Comparison of ENCODE assay signal across 8 cellular contexts in the genomic region with DNA sequence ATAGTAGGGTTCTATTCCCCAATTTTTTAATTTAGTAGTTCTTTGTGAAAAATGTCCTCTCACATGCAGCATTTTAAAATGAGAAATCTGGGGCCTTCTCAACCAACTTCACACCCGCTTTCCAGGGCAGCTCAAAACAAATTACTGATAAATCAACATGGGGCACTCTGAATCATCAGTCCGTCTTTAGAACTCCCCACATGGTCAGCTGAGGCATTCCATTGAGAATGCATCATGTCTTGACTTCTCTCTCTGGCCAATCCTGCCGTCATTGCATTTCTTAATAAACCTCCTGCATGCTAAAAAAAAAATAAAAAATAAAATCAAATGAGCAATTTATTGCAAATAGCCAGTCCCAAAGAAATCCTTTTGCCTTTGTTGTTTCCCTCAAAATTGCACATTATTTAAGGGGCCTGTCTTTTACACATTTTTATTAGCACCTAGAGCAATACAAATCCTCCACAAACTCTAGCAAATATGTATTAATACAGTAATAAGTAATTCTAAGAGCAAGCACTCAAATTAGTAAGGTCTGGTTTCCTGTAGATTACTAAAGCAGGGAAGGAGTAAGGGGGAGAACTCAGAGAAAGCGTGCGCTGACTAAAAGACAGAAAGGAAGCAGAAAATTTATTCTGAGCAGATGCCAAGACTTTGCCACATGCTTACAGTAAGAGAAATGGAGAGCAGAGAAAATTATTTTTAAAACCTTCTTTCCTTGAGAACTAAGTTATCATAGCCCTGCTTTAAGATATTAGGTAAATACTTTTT.
DNase-seq lines count a peak whose midpoint lies in the region; ATAC-seq and TF ChIP-seq lines count a peak whose summit lies in the region.
"Had no signal": no experiment of that assay in that cellular context is flagged by ENCODE, and none has a peak within 500 bp of the region (broad histone marks: within the 10 kb centered on the region; RNA-seq: fewer than 3 reads in every experiment).

No MANE protein-coding gene starts in this region.

- H3K27me3 ChIP-seq in SJCRH30 = no peaks in the 10 kb centered on the region
- no peaks in the 10 kb centered on the region for H3K27me3 ChIP-seq in Peyer's patch

- TF ChIP-seq POLR2A in Peyer's patch (IDR thresholded peaks at IDR 0.05) = no peak

- no peaks in the 10 kb centered on the region for H3K9me3 ChIP-seq in SJCRH30 (replicated peaks)
- no peaks in the 10 kb centered on the region for H3K9me3 ChIP-seq in Peyer's patch

- peak; percentile 12 to 21 for DNase-seq in SJCRH30
- DNase-seq in fibroblast of villous mesenchyme (ENCODE audit: low read depth) = peak; percentile 96
- DNase-seq in stromal cell of bone marrow (ENCODE audit: low read depth) = peak; percentile 96
- DNase-seq in HUDEP-2 (lab: John Stamatoyannopoulos, UW; ENCODE audit: unreplicated experiment in 76 of 76) = no peak
- no peak for DNase-seq in Peyer's patch
- DNase-seq: activated B cell treated with CpG ODN at 0.5 μM for 24 hours had no signal

- peaks cover 9% of the 10 kb centered on the region for H3K4me1 ChIP-seq in SJCRH30
- H3K4me1 ChIP-seq in Peyer's patch = peaks cover 0 to 8% (median 0%) of the 10 kb centered on the region in 4 donors

- H3K4me3 ChIP-seq in SJCRH30 (no peak overlapping the region), fibroblast of villous mesenchyme (ENCODE audit: low read depth, low read length) (no peak overlapping the region), Peyer's patch (no peak overlapping the region)

- H3K27ac ChIP-seq in SJCRH30 = peak overlapping the region; percentile 57
- H3K27ac ChIP-seq in Peyer's patch = peak overlapping the region in 1 of 4 donors; percentile 70

- no peaks in the 10 kb centered on the region for H3K36me3 ChIP-seq in SJCRH30
- H3K36me3 ChIP-seq in Peyer's patch = no peaks in the 10 kb centered on the region

- ATAC-seq in GM18519 (IDR thresholded peaks at IDR 0.05; ENCODE audit: low FRiP score, unreplicated experiment) (peak; percentile 43), HG02571 (IDR thresholded peaks at IDR 0.05; ENCODE audit: unreplicated experiment) (peak; percentile 37)

- TF ChIP-seq CTCF in fibroblast of villous mesenchyme (IDR thresholded peaks at IDR 0.05; ENCODE audit: insufficient read depth, low read depth, low read length) (no peak), Peyer's patch (IDR thresholded peaks at IDR 0.05) (no peak)

Comparison
In these comparisons a context has a peak if more than half of its experiments do, and no peak if none do; other contexts are left out.
1. DNase-seq: peak in SJCRH30 (2 of 2), fibroblast of villous mesenchyme (single experiment) and stromal cell of bone marrow (single experiment); none in HUDEP-2 (0 of 76) and Peyer's patch (0 of 3).